Comparison of ENCODE assay signal across 15 cellular contexts in the genomic region with DNA sequence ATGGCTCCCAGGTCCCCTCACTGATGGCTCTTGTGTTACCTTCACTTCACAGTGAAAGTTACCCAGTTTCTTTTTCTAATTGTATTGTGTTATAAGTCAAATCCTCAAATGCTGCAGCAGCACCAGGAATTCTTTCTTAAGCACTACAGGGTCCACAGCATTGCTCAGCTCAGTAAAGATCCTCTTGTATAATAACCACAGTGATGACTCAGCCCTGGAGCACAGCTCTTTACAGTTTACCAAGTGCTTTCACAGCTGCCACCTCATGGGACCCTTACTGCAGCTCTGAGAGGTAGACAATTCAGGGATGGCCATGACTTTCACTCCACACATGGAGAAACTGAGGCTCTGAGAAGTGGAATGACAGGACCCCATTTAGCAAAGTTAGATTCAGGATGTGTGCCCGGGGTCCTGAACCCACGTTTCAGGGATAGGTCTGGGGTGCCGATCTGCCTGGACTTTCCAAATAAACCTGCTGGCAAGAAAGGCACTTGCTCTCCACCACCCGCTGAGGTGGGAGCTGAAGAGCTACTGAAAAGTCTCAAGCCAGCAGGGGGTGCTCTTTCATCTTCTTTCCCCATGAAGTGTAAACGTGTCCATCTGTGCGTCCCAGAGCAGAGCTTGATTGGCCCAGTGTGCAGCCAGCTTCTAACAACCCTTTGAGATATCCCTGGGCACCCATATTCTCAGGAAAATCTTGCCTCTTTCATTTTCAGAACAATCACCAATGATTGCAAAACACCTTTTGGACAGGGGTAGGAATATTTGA. TPM values are rescaled to one million over a fixed set of nuclear protein-coding genes. Genes with fewer than 3 reads are reported as not detected.
DNase-seq lines count a peak whose midpoint lies in the region; ATAC-seq, FAIRE-seq and TF ChIP-seq lines count a peak whose summit lies in the region.
"Had no signal": no experiment of that assay in that cellular context is flagged by ENCODE, and none has a peak within 500 bp of the region (broad histone marks: within the 10 kb centered on the region; RNA-seq: fewer than 3 reads in every experiment).

No MANE protein-coding gene starts in this region.

- H3K4me2 ChIP-seq in PC-3 (ENCODE audit: low read length) = no peak overlapping the region

- no peaks in the 10 kb centered on the region for H3K4me1 ChIP-seq in PC-3 (ENCODE audit: insufficient read depth, low read length)
- H3K4me1 ChIP-seq: testis had no signal

- no peaks in the 10 kb centered on the region for H4K20me1 ChIP-seq in PC-3 (ENCODE audit: low read length)

- H3K4me3 Mint-ChIP-seq in activated T-helper 2 cell treated with anti-CD3 and anti-CD28 coated beads, Interferon-gamma antibody, Interleukin-2, Interleukin-4, amounts not matched to agents 10 μg/mL and 5 μg/mL and 100 μg/mL, durations not matched to agents 14 hours and 24 hours and 36 hours (ENCODE audit: low read depth) = no peak overlapping the region
- H3K4me3 Mint-ChIP-seq: T-cell had no signal

- H3K79me2 ChIP-seq in PC-3 (ENCODE audit: low read length) = no peaks in the 10 kb centered on the region

- peak; percentile 56 for ATAC-seq in PC-3
- ATAC-seq in GM21515 (IDR thresholded peaks at IDR 0.05; ENCODE audit: unreplicated experiment) = no peak
- ATAC-seq: T-cell had no signal

- H3K9me2 ChIP-seq in PC-3 (replicated peaks; ENCODE audit: low read length) = no peaks in the 10 kb centered on the region

- no peaks in the 10 kb centered on the region for H3F3A ChIP-seq in PC-3 (ENCODE audit: low read length, unreplicated experiment)

- no peaks in the 10 kb centered on the region for H3K36me3 ChIP-seq in PC-3 (ENCODE audit: low read depth, low read length)

- no peaks in the 10 kb centered on the region for H3K4me1 Mint-ChIP-seq in activated T-helper 2 cell treated with anti-CD3 and anti-CD28 coated beads, Interferon-gamma antibody, Interleukin-2, Interleukin-4, amounts not matched to agents 10 μg/mL and 5 μg/mL and 100 μg/mL, durations not matched to agents 14 hours and 24 hours and 36 hours (ENCODE audit: low read depth)
- H3K4me1 Mint-ChIP-seq: T-cell had no signal

- no peaks in the 10 kb centered on the region for H3K27me3 Mint-ChIP-seq in activated T-helper 2 cell treated with anti-CD3 and anti-CD28 coated beads, Interferon-gamma antibody, Interleukin-2, Interleukin-4, amounts not matched to agents 10 μg/mL and 5 μg/mL and 100 μg/mL, durations not matched to agents 14 hours and 24 hours and 36 hours (ENCODE audit: low read depth)

- TF ChIP-seq POLR2A in H54 (IDR thresholded peaks at IDR 0.05; ENCODE audit: low read depth, low read length) = no peak

- H3K4me3 ChIP-seq in PC-3 (ENCODE audit: low read length) = no peak overlapping the region
- H3K4me3 ChIP-seq: testis had no signal

- no peak overlapping the region for H2AFZ ChIP-seq in PC-3 (ENCODE audit: low read length)

- intact Hi-C loops in PC-3 (cut with micrococcal nuclease) = no loop called here
- intact Hi-C loops in activated T-helper 2 cell treated with anti-CD3 and anti-CD28 coated beads, Interferon-gamma antibody, Interleukin-2, Interleukin-4, amounts not matched to agents 10 μg/mL and 5 μg/mL and 100 μg/mL, durations not matched to agents 14 hours and 24 hours and 36 hours (cut with micrococcal nuclease) = no loop called here

- DNase-seq in DMS 273 (lab: John Stamatoyannopoulos, UW; ENCODE audit: unreplicated experiment) = peak; percentile 70
- DNase-seq in DMS 273 treated with DMSO at 0.1 percent for 48 hours (lab: John Stamatoyannopoulos, UW) = no peak
- DNase-seq in H54 (ENCODE audit: insufficient read length, low spot score) = peak; percentile 10
- DNase-seq in PC-3 = peak; percentile 37
- DNase-seq in iPS DF 4.7 (ENCODE audit: extremely low read depth, low spot score) = peak; percentile 11
- no peak for DNase-seq in activated T-helper 2 cell treated with anti-CD3 and anti-CD28 coated beads, Interferon-gamma antibody, Interleukin-2, Interleukin-4, amounts not matched to agents 10 μg/mL and 5 μg/mL and 100 μg/mL, durations not matched to agents 14 hours and 24 hours and 36 hours (ENCODE audit: low spot score)
- no peak for DNase-seq in substantia nigra (lab: John Stamatoyannopoulos, UW)
- DNase-seq: activated naive CD4-positive, alpha-beta T cell; stimulated activated CD4-positive, alpha-beta T cell treated with anti-CD3 and anti-CD28 coated beads, Interleukin-12 subunit alpha, Interleukin-12 subunit beta, amount 100 ng/mL, for 4 hours; T-cell; testis had no signal

- no peak for FAIRE-seq in H54 (lab: Jason Lieb, UNC)
- FAIRE-seq: A204.1 had no signal

- H3K27ac ChIP-seq in PC-3 (ENCODE audit: low read length) (no peak overlapping the region), substantia nigra (ENCODE audit: low read depth, low read length, poor library complexity, severe bottlenecking) (no peak overlapping the region)
- H3K27ac ChIP-seq: epithelial cell of prostate, testis had no signal

- TF ChIP-seq CTCF in PC-3 (conservative IDR thresholded peaks at IDR 0.05; ENCODE audit: low read depth, low read length) = 0 out of 2 replicates have a peak, but pooled peaks have one; percentile 27

- no peaks in the 10 kb centered on the region for H3K27me3 ChIP-seq in PC-3 (ENCODE audit: low read length)
- H3K27me3 ChIP-seq: testis had no signal

- H3K9me3 ChIP-seq in PC-3 (ENCODE audit: low read length) = no peaks in the 10 kb centered on the region
- H3K9me3 ChIP-seq: testis had no signal

- no peak overlapping the region for H3K9ac ChIP-seq in PC-3 (ENCODE audit: low read length)

- H3K9me3 Mint-ChIP-seq in activated T-helper 2 cell treated with anti-CD3 and anti-CD28 coated beads, Interferon-gamma antibody, Interleukin-2, Interleukin-4, amounts not matched to agents 10 μg/mL and 5 μg/mL and 100 μg/mL, durations not matched to agents 14 hours and 24 hours and 36 hours = no peaks in the 10 kb centered on the region

- no peaks in the 10 kb centered on the region for H3K36me3 Mint-ChIP-seq in activated T-helper 2 cell treated with anti-CD3 and anti-CD28 coated beads, Interferon-gamma antibody, Interleukin-2, Interleukin-4, amounts not matched to agents 10 μg/mL and 5 μg/mL and 100 μg/mL, durations not matched to agents 14 hours and 24 hours and 36 hours (ENCODE audit: low read depth)
- H3K36me3 Mint-ChIP-seq: T-cell had no signal

- no peak overlapping the region for H3K27ac Mint-ChIP-seq in activated T-helper 2 cell treated with anti-CD3 and anti-CD28 coated beads, Interferon-gamma antibody, Interleukin-2, Interleukin-4, amounts not matched to agents 10 μg/mL and 5 μg/mL and 100 μg/mL, durations not matched to agents 14 hours and 24 hours and 36 hours
- H3K27ac Mint-ChIP-seq: T-cell had no signal

- CTCF ChIA-PET in PC-3 (lab: Charles Lee) = no interaction called here

- no TSS peak for BruUV-seq in PC-3 (replicated peaks; lab: Mats Ljungman, UMichigan)

- POLR2A ChIA-PET in PC-3 (lab: Charles Lee; ENCODE audit: unreplicated experiment) = no interaction called here

RNA-seq across cellular contexts. Expression of a gene that starts 35.7 kb away (rescaled TPM):
- under 0.01 TPM in 1 of 2 replicates, not detected in the other for total RNA-seq in PC-3 (2014; rRNA removed)
- total RNA-seq in activated T-helper 2 cell treated with anti-CD3 and anti-CD28 coated beads, Interferon-gamma antibody, Interleukin-2, Interleukin-4, amounts not matched to agents 10 μg/mL and 5 μg/mL and 100 μg/mL, durations not matched to agents 14 hours and 24 hours and 36 hours = 0.05 and 0.07 TPM in 2 replicates
- total RNA-seq: lung microvascular endothelial cell, T-cell had no signal

Comparison
In these comparisons a context has a peak if more than half of its experiments do, and no peak if none do; other contexts are left out.
1. DNase-seq: peak in DMS 273 (single experiment), H54 (single experiment), PC-3 (single experiment) and iPS DF 4.7 (single experiment); none in DMS 273 treated with DMSO at 0.1 percent for 48 hours (single experiment), activated T-helper 2 cell treated with anti-CD3 and anti-CD28 coated beads, Interferon-gamma antibody, Interleukin-2, Interleukin-4, amounts not matched to agents 10 μg/mL and 5 μg/mL and 100 μg/mL, durations not matched to agents 14 hours and 24 hours and 36 hours (single experiment) and substantia nigra (0 of 49).